26 cellular contexts compared by ENCODE assay signal in the genomic region with DNA sequence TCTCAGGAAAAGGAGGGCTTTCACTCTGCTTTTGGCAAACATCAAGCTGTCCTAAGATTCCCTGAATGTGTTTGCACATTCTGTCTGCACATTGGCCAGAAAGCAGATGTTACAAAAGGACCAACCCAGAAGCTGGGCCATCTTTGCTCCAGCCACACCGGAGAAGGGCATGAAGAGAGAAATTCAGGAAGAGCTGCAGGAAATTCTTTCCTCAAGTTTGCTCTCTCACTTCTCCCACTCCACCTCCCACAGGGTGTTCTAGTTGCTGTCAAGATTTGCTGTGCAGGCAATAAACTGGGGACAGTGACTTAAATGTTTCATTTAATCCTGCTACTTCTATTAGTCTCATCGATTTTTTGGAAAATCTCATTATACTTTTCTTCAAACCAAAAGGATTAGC.
"Had no signal": no experiment of that assay in that cellular context is flagged by ENCODE, and none has a peak within 500 bp of the region (broad histone marks: within the 10 kb centered on the region; RNA-seq: fewer than 3 reads in every experiment).

No MANE protein-coding gene starts in this region.

- H3K9me3 ChIP-seq: adrenal gland, body of pancreas, SJSA1, SK-N-SH had no signal

- H3K4me3 ChIP-seq: adrenal gland, body of pancreas, SJSA1 had no signal

- H3K4me1 ChIP-seq: adrenal gland had no signal

- H3K27ac ChIP-seq: adrenal gland, body of pancreas, SJSA1 had no signal

- FAIRE-seq: astrocyte, bronchial epithelial cell, TTC549 had no signal

- H3K36me3 ChIP-seq: adrenal gland, SJSA1 had no signal

- DNase-seq: activated CD4-positive, alpha-beta T cell treated with anti-CD3 and anti-CD28 coated beads, Interleukin-2, amount 10 ng/mL, durations not matched to agents 7 days and 5 days; activated CD4-positive, alpha-beta T cell treated with anti-CD3 and anti-CD28 coated beads, Interleukin-2, amount 50 U/mL, for 48 hours; activated CD8-positive, alpha-beta T cell treated with anti-CD3 and anti-CD28 coated beads, Interleukin-2, amount 10 ng/mL, durations not matched to agents 7 days and 5 days; activated gamma-delta T cell treated with Interleukin-2 at 50 U/mL for 16 hours; activated naive CD4-positive, alpha-beta T cell treated with anti-CD3 and anti-CD28 coated beads for 36 hours; activated T-cell treated with anti-CD3 and anti-CD28 coated beads, Interleukin-2, amount 50 U/mL, for 4 hours; adrenal gland; body of pancreas; Karpas-422; NCI-H1105; NCI-H1417 treated with DMSO at 0.1 percent for 48 hours; NCI-H187 treated with DMSO at 0.1 percent for 48 hours; NCI-H2081; NCI-H2171 treated with DMSO at 0.1 percent for 48 hours; NCI-H2227 treated with DMSO at 0.1 percent for 48 hours; NCI-H510A treated with DMSO at 0.1 percent for 48 hours; NCI-H526 treated with DMSO at 0.1 percent for 48 hours; NCI-H774; SHP77; SK-N-SH had no signal

- ATAC-seq: activated CD8-positive, alpha-beta T cell treated with anti-CD3 and anti-CD28 coated beads, Interleukin-2, amount 10 ng/mL, durations not matched to agents 7 days and 5 days; activated naive CD4-positive, alpha-beta T cell treated with anti-CD3 and anti-CD28 coated beads, Interleukin-2, amount 50 U/mL, for 72 hours; activated T-cell treated with anti-CD3 and anti-CD28 coated beads, Interleukin-2, amount 50 U/mL, for 4 hours; body of pancreas; Panc1 had no signal
